10 cellular contexts compared by ENCODE assay signal in genomic region chr3:8996681-8997121, GRCh38. TPM values are rescaled to one million over a fixed set of nuclear protein-coding genes. Genes with fewer than 3 reads are reported as not detected.
DNase-seq lines count a peak whose midpoint lies in the region; ATAC-seq, FAIRE-seq and TF ChIP-seq lines count a peak whose summit lies in the region.
"Had no signal": no experiment of that assay in that cellular context is flagged by ENCODE, and none has a peak within 500 bp of the region (broad histone marks: within the 10 kb centered on the region; RNA-seq: fewer than 3 reads in every experiment).

No MANE protein-coding gene starts in this region.

- POLR2A ChIA-PET in K562 (lab: Yijun Ruan, JAX) (interaction anchor here (0.6 kb wide), 2 partner anchors 13 to 244 kb away, joined by 3 read pairs; no protein-coding TSS in a partner anchor), GM10248 (lab: Yijun Ruan, JAX) (no interaction called here)

- in situ Hi-C loops in K562 (cut with MboI), result no loop called here

- no peaks in the 10 kb centered on the region for H3F3A ChIP-seq in MM.1S (ENCODE audit: insufficient read depth, low read length)

- H4K20me1 ChIP-seq in K562 (replicated peaks; ENCODE audit: control insufficient read depth, insufficient read depth, low read length) (0 out of 2 replicates have a peak, but pooled peaks cover 6% of the 10 kb centered on the region), hepatocyte (ENCODE audit: insufficient read depth, poor library complexity, severe bottlenecking) (no peaks in the 10 kb centered on the region), MM.1S (ENCODE audit: insufficient read depth, low read length) (no peaks in the 10 kb centered on the region)

- TF ChIP-seq CTCF in K562 (IDR thresholded peaks at IDR 0.05 in 2 of 3, conservative IDR thresholded peaks at IDR 0.05 in 1 of 3; ENCODE audit: insufficient read depth in 2 of 3, low read depth in 1 of 3, low read length in 3 of 3) (peak; percentile 12 to 21 (median 18); a peak in 2 of 6 replicates), hepatocyte (IDR thresholded peaks at IDR 0.05; ENCODE audit: poor library complexity) (peak; percentile 38), retinal pigment epithelial cell (conservative IDR thresholded peaks at IDR 0.05; ENCODE audit: low read depth, low read length) (peak; percentile 51), GM10248 (IDR thresholded peaks at IDR 0.05; ENCODE audit: control extremely low read depth, extremely low read depth, low read depth, missing control alignments) (no peak), MM.1S (IDR thresholded peaks at IDR 0.05; ENCODE audit: low read length) (no peak)

- no peak for TF ChIP-seq EP300 in K562 (IDR thresholded peaks at IDR 0.05; ENCODE audit: low read length)

- no peak for TF ChIP-seq POLR2A in K562 (conservative IDR thresholded peaks at IDR 0.05)

- H3K79me2 ChIP-seq in K562 (ENCODE audit: control insufficient read depth, insufficient read depth, low read length) (no peaks in the 10 kb centered on the region), hepatocyte (no peaks in the 10 kb centered on the region), MM.1S (ENCODE audit: low read length) (no peaks in the 10 kb centered on the region)

- H3K4me3 ChIP-seq in K562 (no peak overlapping the region), hepatocyte (no peak overlapping the region), retinal pigment epithelial cell (ENCODE audit: low read length) (no peak overlapping the region), MM.1S (ENCODE audit: low read length) (no peak overlapping the region)

- H3K9me2 ChIP-seq in hepatocyte (replicated peaks; ENCODE audit: insufficient read depth) (no peaks in the 10 kb centered on the region), MM.1S (replicated peaks; ENCODE audit: insufficient read depth, low read length) (no peaks in the 10 kb centered on the region)

- no peaks in the 10 kb centered on the region for H3K4me1 ChIP-seq in K562 (replicated peaks in 1 of 2; ENCODE audit: control insufficient read depth in 2 of 2, insufficient read depth in 2 of 2, low read length in 2 of 2)
- no peaks in the 10 kb centered on the region for H3K4me1 ChIP-seq in hepatocyte (ENCODE audit: insufficient read depth)
- H3K4me1 ChIP-seq in MM.1S (ENCODE audit: low read length), result no peaks in the 10 kb centered on the region

- H3K27ac ChIP-seq in K562 (ENCODE audit: extremely low read depth, low read depth, low read length) (no peak overlapping the region), hepatocyte (no peak overlapping the region), MM.1S (ENCODE audit: low read length) (no peak overlapping the region)

- no TSS peak for BruUV-seq in K562 (replicated peaks; lab: Mats Ljungman, UMichigan)

- intact Hi-C loops in K562 (cut with micrococcal nuclease), result no loop called here

- ATAC-seq in K562, result peak; percentile 75

- no peak for FAIRE-seq in K562 (lab: Jason Lieb, UNC)

- WGBS in K562 (ENCODE audit: insufficient coverage, low coverage, missing lambda C conversion rate), result under 1% methylated on average over 12 of the region's 12 CpGs
- WGBS in hepatocyte (ENCODE audit: low lambda C conversion rate, missing lambda C conversion rate), result 63% methylated on average over 12 of the region's 12 CpGs

- H3K36me3 ChIP-seq in K562 (ENCODE audit: control insufficient read depth, insufficient read depth, low read length), result no peaks in the 10 kb centered on the region
- H3K36me3 ChIP-seq in hepatocyte (replicated peaks; ENCODE audit: insufficient read depth, low read depth), result no peaks in the 10 kb centered on the region
- H3K36me3 ChIP-seq in MM.1S (replicated peaks; ENCODE audit: insufficient read depth, low read length), result no peaks in the 10 kb centered on the region

- CTCF ChIA-PET in K562 (lab: Yijun Ruan, JAX; ENCODE audit: low intra/inter-chr PET ratio), result interaction anchor here (0.6 kb wide), 1 partner anchor 70 kb away, joined by 3 read pairs; no protein-coding TSS in a partner anchor
- CTCF ChIA-PET in GM10248 (lab: Yijun Ruan, JAX), result interaction anchor here (1.3 to 7.1 kb wide), 3 partner anchors 9 to 306 kb away, joined by 3 to 54 read pairs (median 9); no protein-coding TSS in a partner anchor

- peaks cover 6% of the 10 kb centered on the region for H3K9me1 ChIP-seq in K562 (ENCODE audit: control insufficient read depth, insufficient read depth, low read length)

- H3K9me3 ChIP-seq in K562 (replicated peaks; ENCODE audit: control insufficient read depth, insufficient read depth, low read depth, low read length) (no peaks in the 10 kb centered on the region), hepatocyte (ENCODE audit: low read depth) (no peaks in the 10 kb centered on the region), MM.1S (replicated peaks; ENCODE audit: insufficient read depth, low read length) (no peaks in the 10 kb centered on the region)

- TF ChIP-seq RAD21 in K562 (CRISPR knock-in tag; conservative IDR thresholded peaks at IDR 0.05 in 1 of 2, IDR thresholded peaks at IDR 0.05 in 1 of 2), result no peak

- H3K27me3 ChIP-seq in K562 (ENCODE audit: control insufficient read depth in 2 of 2, insufficient read depth in 2 of 2, low read length in 2 of 2), result peaks cover 40 to 58% of the 10 kb centered on the region in 2 experiments
- no peaks in the 10 kb centered on the region for H3K27me3 ChIP-seq in hepatocyte
- H3K27me3 ChIP-seq in MM.1S (replicated peaks; ENCODE audit: insufficient read depth, low read length), result no peaks in the 10 kb centered on the region

- H2AFZ ChIP-seq in K562 (ENCODE audit: low read depth, low read length) (no peak overlapping the region), hepatocyte (no peak overlapping the region), MM.1S (ENCODE audit: low read length) (no peak overlapping the region)

- DNase-seq in EL, result peak; percentile 42
- peak in 1 of 4 experiments; percentile 8 for DNase-seq in K562 (ENCODE audit: extremely low read depth in 1 of 4, low spot score in 3 of 4)
- peak; percentile 52 for DNase-seq in hepatocyte (ENCODE audit: low spot score)
- DNase-seq in retinal pigment epithelial cell (ENCODE audit: low read depth), result peak; percentile 11
- no peak for DNase-seq in GM10248 (ENCODE audit: extremely low spot score)
- no peak for DNase-seq in NCI-H345 (lab: John Stamatoyannopoulos, UW)
- no peak for DNase-seq in MM.1S
- no peak for DNase-seq in NCI-H774 (lab: John Stamatoyannopoulos, UW)
- DNase-seq: activated CD4-positive, alpha-beta memory T cell treated with anti-CD3 and anti-CD28 coated beads for 36 hours; DMS53 had no signal

- H3K4me2 ChIP-seq in K562 (ENCODE audit: insufficient read depth, low read length) (no peak overlapping the region), hepatocyte (no peak overlapping the region), MM.1S (ENCODE audit: low read depth, low read length) (no peak overlapping the region)

- H3K9ac ChIP-seq in K562 (ENCODE audit: insufficient read depth in 1 of 2, low read depth in 2 of 2, low read length in 2 of 2), result no peak overlapping the region
- H3K9ac ChIP-seq in MM.1S (ENCODE audit: low read length), result no peak overlapping the region

TF ChIP-seq in K562, 482 proteins besides CTCF, POLR2A, EP300 and RAD21 (continues in another document):
- no peak for TF ChIP-seq ZNF830 (CRISPR knock-in tag; IDR thresholded peaks at IDR 0.05)
- no peak for TF ChIP-seq ZNF696 (CRISPR knock-in tag; conservative IDR thresholded peaks at IDR 0.05)
- TF ChIP-seq KLF10 (CRISPR knock-in tag; IDR thresholded peaks at IDR 0.05), result no peak
- no peak for TF ChIP-seq RBM25 (IDR thresholded peaks at IDR 0.05; ENCODE audit: low read depth, low read length, severe bottlenecking)
- no peak for TF ChIP-seq ZNF12 (CRISPR knock-in tag; IDR thresholded peaks at IDR 0.05)
- TF ChIP-seq ATF1 (CRISPR knock-in tag; IDR thresholded peaks at IDR 0.05), result no peak
- TF ChIP-seq ATF1 (tag; IDR thresholded peaks at IDR 0.05), result no peak
- no peak for TF ChIP-seq SAP30 (IDR thresholded peaks at IDR 0.05; ENCODE audit: borderline replicate concordance, insufficient read depth, low read depth, low read length, poor library complexity, severe bottlenecking)
- TF ChIP-seq, protein P1, sequence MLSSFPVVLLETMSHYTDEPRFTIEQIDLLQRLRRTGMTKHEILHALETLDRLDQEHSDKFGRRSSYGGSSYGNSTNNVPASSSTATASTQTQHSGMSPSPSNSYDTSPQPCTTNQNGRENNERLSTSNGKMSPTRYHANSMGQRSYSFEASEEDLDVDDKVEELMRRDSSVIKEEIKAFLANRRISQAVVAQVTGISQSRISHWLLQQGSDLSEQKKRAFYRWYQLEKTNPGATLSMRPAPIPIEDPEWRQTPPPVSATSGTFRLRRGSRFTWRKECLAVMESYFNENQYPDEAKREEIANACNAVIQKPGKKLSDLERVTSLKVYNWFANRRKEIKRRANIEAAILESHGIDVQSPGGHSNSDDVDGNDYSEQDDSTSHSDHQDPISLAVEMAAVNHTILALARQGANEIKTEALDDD (IDR thresholded peaks at IDR 0.05), result no peak
- no peak for TF ChIP-seq TAL1 (IDR thresholded peaks at IDR 0.05)
- TF ChIP-seq ZC3H11A (IDR thresholded peaks at IDR 0.05; ENCODE audit: low read depth, low read length), result no peak

RNA-seq across cellular contexts. Expression of gene RAD18, which starts 33.4 kb away (rescaled TPM):
- total RNA-seq in K562 (2011; cell fraction: chromatin; rRNA removed; ENCODE audit: low replicate concordance), result 50.6 and 94.1 TPM in 2 replicates
- total RNA-seq in K562 (2011; cell fraction: nucleolus; rRNA removed), result 25.5 and 27.8 TPM in 2 replicates
- 43.8 and 68.4 TPM in 2 replicates for total RNA-seq in K562 (2011; cell fraction: nucleoplasm; rRNA removed)
- total RNA-seq in K562 (2014; rRNA removed) (20.1 and 26.7 TPM in 2 replicates), K562 (2014; rRNA removed; fragmentation: Illumina TruSeq; extraction: Trizol) (43.4 and 47.6 TPM in 2 replicates), K562 (2015; rRNA removed; fragmentation: Illumina TruSeq; extraction: Trizol) (31.7 and 34.4 TPM in 2 replicates), K562 (2021) (49.4 and 55.9 TPM in 2 replicates), hepatocyte (6.0 and 6.3 TPM in 2 replicates)
- polyA plus RNA-seq in K562 (2011; rRNA removed) (33.2 and 46.3 TPM in 2 replicates), K562 (2014; fragmentation: Illumina TruSeq; extraction: Trizol) (29.3 and 41.4 TPM in 2 replicates), K562 (2014; fragmentation: Nextera tagmentation; extraction: Ambion mirVana) (10 to 100 TPM; 19.2 to 23.2 TPM), K562 (2014; rRNA removed) (26.3 and 29.1 TPM in 2 replicates), hepatocyte (5.3 and 6.5 TPM in 2 replicates)
- polyA plus RNA-seq in K562 (2011; cell fraction: cytosol; rRNA removed), result 30.6 and 34.2 TPM in 2 replicates
- 42.3 and 48.7 TPM in 2 replicates for polyA plus RNA-seq in K562 (2011; cell fraction: nucleus; rRNA removed)
- 17.6 and 24.0 TPM in 2 replicates for polyA plus RNA-seq in K562 (2012)
- polyA minus RNA-seq in K562 (2011; rRNA and poly(A)+ RNA removed), result 52.2 and 61.5 TPM in 2 replicates
- 17.5 and 21.3 TPM in 2 replicates for polyA minus RNA-seq in K562 (2011; cell fraction: cytosol; rRNA and poly(A)+ RNA removed)
- polyA minus RNA-seq in K562 (2011; cell fraction: nucleus; rRNA and poly(A)+ RNA removed), result 72.3 and 83.2 TPM in 2 replicates

Comparison
In these comparisons a context has a peak if more than half of its experiments do, and no peak if none do; other contexts are left out.
1. DNase-seq: peak in EL (single experiment), hepatocyte (single experiment) and retinal pigment epithelial cell (single experiment); none in GM10248 (single experiment), NCI-H345 (single experiment), MM.1S (single experiment) and NCI-H774 (single experiment).
2. CTCF ChIP-seq: peak in K562 (3 of 3), hepatocyte (single experiment) and retinal pigment epithelial cell (single experiment); none in GM10248 (single experiment) and MM.1S (single experiment).